Comparison of ENCODE assay signal across 9 cellular contexts in genomic region chrX:18855919-18856644, GRCh38.
DNase-seq lines count a peak whose midpoint lies in the region; ATAC-seq and TF ChIP-seq lines count a peak whose summit lies in the region.
"Had no signal": no experiment of that assay in that cellular context is flagged by ENCODE, and none has a peak within 500 bp of the region (broad histone marks: within the 10 kb centered on the region; RNA-seq: fewer than 3 reads in every experiment).

No MANE protein-coding gene starts in this region.

- intact Hi-C loops in transverse colon (cut with DNase I; ENCODE audit: low total_unique reads) = no loop called here

- no peak overlapping the region for H3K4me2 ChIP-seq in GM23248 (ENCODE audit: unreplicated experiment)

- H3K9me3 ChIP-seq in GM23248 (ENCODE audit: low read depth) (no peaks in the 10 kb centered on the region), transverse colon (no peaks in the 10 kb centered on the region)
- H3K9me3 ChIP-seq: breast epithelium had no signal

- TF ChIP-seq POLR2A in transverse colon (IDR thresholded peaks at IDR 0.05) = no peak

- H3K9ac ChIP-seq in GM23248 = no peak overlapping the region

- H3F3A ChIP-seq in GM23248 (ENCODE audit: insufficient read depth) = no peaks in the 10 kb centered on the region

- peak; percentile 10 for DNase-seq in GM23248
- peak; percentile 18 for DNase-seq in KBM-7
- peak; percentile 17 for DNase-seq in kidney tubule cell (ENCODE audit: low spot score)
- DNase-seq in SK-N-DZ (ENCODE audit: low spot score) = no peak
- no peak for DNase-seq in NCI-H510A (lab: John Stamatoyannopoulos, UW)
- DNase-seq in NCI-H1694 (lab: John Stamatoyannopoulos, UW) = no peak
- no peak for DNase-seq in transverse colon

- H4K20me1 ChIP-seq in GM23248 (ENCODE audit: insufficient read depth) = no peaks in the 10 kb centered on the region

- no peaks in the 10 kb centered on the region for H3K27me3 ChIP-seq in GM23248 (replicated peaks; ENCODE audit: insufficient read depth)
- no peaks in the 10 kb centered on the region for H3K27me3 ChIP-seq in transverse colon

- in situ Hi-C loops in GM23248 (cut with MboI) (no loop called here), KBM-7 (cut with MboI; ENCODE audit: low pct_unique_long_range_greater_than_20kb, low sequenced_read_pairs) (no loop called here), transverse colon (cut with MboI; ENCODE audit: low pct_ligation_motif_present in 1 of 4, low pct_unique_long_range_greater_than_20kb in 1 of 4, low sequenced_read_pairs in 3 of 4) (no loop called here)

- H3K9me2 ChIP-seq in GM23248 (ENCODE audit: insufficient read depth) = no peaks in the 10 kb centered on the region

- H3K79me2 ChIP-seq in GM23248 (ENCODE audit: insufficient read depth) = no peaks in the 10 kb centered on the region

- WGBS in GM23248 (ENCODE audit: low coverage in 1 of 2, low lambda C conversion rate in 2 of 2, missing lambda C conversion rate in 2 of 2), 2 experiments = 33 to 54% methylated on average over 1 of the region's 1 CpG
- 63% methylated on average over 1 of the region's 1 CpG; no CpG with 5 or more reads in 1 of the 2 donors for WGBS in transverse colon (ENCODE audit: low coverage in 1 of 2), 2 donors

- H3K36me3 ChIP-seq in GM23248 (ENCODE audit: low read depth) = no peaks in the 10 kb centered on the region
- no peaks in the 10 kb centered on the region for H3K36me3 ChIP-seq in transverse colon
- H3K36me3 ChIP-seq: breast epithelium had no signal

- ATAC-seq in GM18858 (IDR thresholded peaks at IDR 0.05; ENCODE audit: unreplicated experiment) = peak; percentile 95

- H3K4me3 ChIP-seq in GM23248 = no peak overlapping the region
- no peak overlapping the region for H3K4me3 ChIP-seq in transverse colon
- H3K4me3 ChIP-seq: breast epithelium had no signal

- no peak for TF ChIP-seq EP300 in transverse colon (IDR thresholded peaks at IDR 0.05; ENCODE audit: low read depth)

- H3K4me1 ChIP-seq in GM23248 (ENCODE audit: insufficient read depth) (no peaks in the 10 kb centered on the region), transverse colon (no peaks in the 10 kb centered on the region)
- H3K4me1 ChIP-seq: breast epithelium had no signal

- H3K27ac ChIP-seq in GM23248 (no peak overlapping the region), transverse colon (no peak overlapping the region)
- H3K27ac ChIP-seq: breast epithelium had no signal

- no peak overlapping the region for H2AFZ ChIP-seq in GM23248

- no peak for TF ChIP-seq CTCF in transverse colon (IDR thresholded peaks at IDR 0.05)

Comparison
In these comparisons a context has a peak if more than half of its experiments do, and no peak if none do; other contexts are left out.
1. DNase-seq: peak in GM23248 (single experiment), KBM-7 (single experiment) and kidney tubule cell (single experiment); none in SK-N-DZ (single experiment), NCI-H510A (single experiment), NCI-H1694 (single experiment) and transverse colon (single experiment).